In the genomic region with DNA sequence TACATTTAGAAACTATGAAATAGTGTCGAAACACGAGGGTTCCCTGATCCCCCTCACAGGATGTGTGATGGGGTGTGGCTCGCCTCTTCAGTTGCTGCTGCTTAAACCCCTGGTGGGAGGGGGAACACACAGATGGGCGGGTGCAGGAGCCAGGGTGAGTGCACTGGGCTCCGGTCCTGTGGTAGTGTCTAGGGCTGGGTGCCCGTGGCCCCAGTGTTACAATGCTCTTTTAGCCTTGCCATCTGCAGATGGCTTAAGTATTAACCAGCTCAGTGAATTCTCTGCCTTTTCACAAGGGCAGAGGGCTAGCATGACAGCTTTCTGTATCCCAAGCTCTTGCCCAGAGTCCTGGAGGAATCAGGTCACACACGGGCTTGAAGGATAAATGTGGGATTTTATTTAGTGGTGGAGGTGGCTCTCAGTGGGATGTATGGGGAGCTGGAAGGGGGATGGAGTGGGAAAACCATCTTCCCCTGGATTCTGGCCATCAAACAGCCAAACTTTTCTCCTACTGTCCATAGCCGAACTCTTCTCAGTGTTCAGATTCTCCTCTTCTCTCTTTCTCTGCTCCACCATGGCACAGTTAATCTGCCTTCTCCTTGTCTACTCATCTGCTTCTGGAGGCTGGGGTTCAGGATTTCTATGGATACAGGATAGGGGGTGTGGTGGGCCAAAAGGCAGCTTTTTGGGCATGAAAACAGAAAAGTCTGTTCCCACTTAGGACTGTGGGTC, we compare ENCODE assay signal across 23 cellular contexts.
"Had no signal": no experiment of that assay in that cellular context is flagged by ENCODE, and none has a peak within 500 bp of the region (broad histone marks: within the 10 kb centered on the region; RNA-seq: fewer than 3 reads in every experiment).

No MANE protein-coding gene starts in this region.

- ATAC-seq: foreskin keratinocyte, heart right ventricle, mucosa of descending colon, sciatic nerve had no signal

- H3K4me2 ChIP-seq: smooth muscle cell had no signal

- H3K27me3 ChIP-seq: esophagus muscularis mucosa, heart right ventricle, ovary, testis, tibial artery had no signal

- H3K36me3 ChIP-seq: esophagus muscularis mucosa, heart right ventricle, ovary, tibial artery had no signal

- H3K4me1 ChIP-seq: heart right ventricle, testis, tibial artery had no signal

- H3K4me3 ChIP-seq: coronary artery, esophagus muscularis mucosa, heart right ventricle, mucosa of descending colon, ovary, smooth muscle cell, testis, tibial artery had no signal

- DNase-seq: dermis blood vessel endothelial cell; effector memory CD4-positive, alpha-beta T cell; foreskin keratinocyte; glutamatergic neuron; heart right ventricle; hippocampal formation; kidney glomerular epithelial cell; mesenchymal stem cell; mucosa of descending colon; naive B cell; ovary; stimulated activated CD4-positive, alpha-beta T cell treated with anti-CD3 and anti-CD28 coated beads, Interleukin-12 subunit alpha, Interleukin-12 subunit beta, amount 100 ng/mL, for 4 hours; stimulated activated CD4-positive, alpha-beta T cell treated with anti-CD3 and anti-CD28 coated beads, Interleukin-1b, Interleukin-23, amount 100 ng/mL, for 48 hours; stimulated activated CD4-positive, alpha-beta T cell treated with anti-CD3 and anti-CD28 coated beads, Interleukin-4, amount 100 ng/mL, for 1 hour; stimulated activated CD8-positive, alpha-beta memory T cell treated with anti-CD3 and anti-CD28 coated beads, Interleukin-4, amount 100 ng/mL, for 48 hours; stimulated activated naive CD8-positive, alpha-beta T cell treated with anti-CD3 and anti-CD28 coated beads, Interleukin-15, Interleukin-2, amounts not matched to agents 100 U/mL and 50 U/mL, for 24 hours; substantia nigra; testis; tibial artery had no signal

- H3K9me3 ChIP-seq: mucosa of descending colon, ovary, testis had no signal

- H3K27ac ChIP-seq: coronary artery, esophagus muscularis mucosa, foreskin keratinocyte, heart right ventricle, ovary, testis, tibial artery had no signal
